9 cellular contexts compared by ENCODE assay signal in the genomic region with DNA sequence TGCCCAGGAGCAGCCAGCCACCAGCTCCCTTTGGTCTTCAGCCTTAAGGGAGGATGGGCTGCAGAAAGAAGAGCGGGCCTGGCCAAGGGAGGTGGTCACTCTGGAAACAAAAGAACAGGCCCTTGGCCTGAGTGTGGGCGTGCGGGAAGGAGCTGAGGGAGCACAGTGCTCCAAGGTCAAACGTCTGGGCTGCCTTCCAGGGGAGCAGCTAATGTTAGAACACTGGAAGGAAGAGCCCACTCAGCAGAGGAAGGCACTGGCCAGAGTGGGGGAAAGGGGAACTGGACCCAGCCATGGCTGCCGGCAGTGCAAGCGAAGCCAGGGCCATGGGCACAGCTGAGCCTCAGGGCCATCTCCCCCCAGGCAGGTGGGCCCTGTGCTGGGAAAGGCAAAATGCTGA. TPM values are rescaled to one million over a fixed set of nuclear protein-coding genes. Genes with fewer than 3 reads are reported as not detected.
DNase-seq lines count a peak whose midpoint lies in the region; ATAC-seq, FAIRE-seq and TF ChIP-seq lines count a peak whose summit lies in the region.
"Had no signal": no experiment of that assay in that cellular context is flagged by ENCODE, and none has a peak within 500 bp of the region (broad histone marks: within the 10 kb centered on the region; RNA-seq: fewer than 3 reads in every experiment).

No MANE protein-coding gene starts in this region.

- peak overlapping the region; percentile 84 to 97 (median 91) for H3K4me2 ChIP-seq in BLaER1 treated with 17β-estradiol and CSF1 and Interleukin-3, amounts not matched to agents 10 nM and 100 nM

- H3K36me3 Mint-ChIP-seq in activated T-helper 2 cell treated with anti-CD3 and anti-CD28 coated beads, Interferon-gamma antibody, Interleukin-2, Interleukin-4, amounts not matched to agents 10 μg/mL and 5 μg/mL and 100 μg/mL, durations not matched to agents 14 hours and 24 hours and 36 hours (ENCODE audit: low read depth): peaks cover 68% of the 10 kb centered on the region

- no peaks in the 10 kb centered on the region for H3K9me3 Mint-ChIP-seq in activated T-helper 2 cell treated with anti-CD3 and anti-CD28 coated beads, Interferon-gamma antibody, Interleukin-2, Interleukin-4, amounts not matched to agents 10 μg/mL and 5 μg/mL and 100 μg/mL, durations not matched to agents 14 hours and 24 hours and 36 hours

- H3K9ac ChIP-seq in BLaER1 treated with 17β-estradiol and CSF1 and Interleukin-3, amounts not matched to agents 10 nM and 100 nM: peak overlapping the region; percentile 55 to 79 (median 64); a peak in 21 of 22 replicates

- H3K27ac Mint-ChIP-seq in activated T-helper 2 cell treated with anti-CD3 and anti-CD28 coated beads, Interferon-gamma antibody, Interleukin-2, Interleukin-4, amounts not matched to agents 10 μg/mL and 5 μg/mL and 100 μg/mL, durations not matched to agents 14 hours and 24 hours and 36 hours: peak overlapping the region; percentile 96

- no peak overlapping the region for H3K4me3 Mint-ChIP-seq in activated T-helper 2 cell treated with anti-CD3 and anti-CD28 coated beads, Interferon-gamma antibody, Interleukin-2, Interleukin-4, amounts not matched to agents 10 μg/mL and 5 μg/mL and 100 μg/mL, durations not matched to agents 14 hours and 24 hours and 36 hours (ENCODE audit: low read depth)

- H3K27ac ChIP-seq in BLaER1 treated with 17β-estradiol and CSF1 and Interleukin-3, amounts not matched to agents 10 nM and 100 nM: peak overlapping the region; percentile 61 to 88 (median 83)
- peak overlapping the region in 3 of 4 donors; percentile 45 to 66 (median 51) for H3K27ac ChIP-seq in pancreas
- H3K27ac ChIP-seq: SJSA1 had no signal

- WGBS in pancreas, 2 donors: 15 to 18% methylated on average over 6 of the region's 6 CpGs

- H3K4me1 ChIP-seq in BLaER1 treated with 17β-estradiol and CSF1 and Interleukin-3, amounts not matched to agents 10 nM and 100 nM: peaks cover 100% of the 10 kb centered on the region in 10 experiments
- H3K4me1 ChIP-seq in pancreas: peaks cover 31 to 38% (median 34%) of the 10 kb centered on the region in 3 donors
- H3K4me1 ChIP-seq: SJSA1 had no signal

- ATAC-seq in Right ventricle myocardium inferior (peak; percentile 86), pancreas (peak; percentile 81 to 84 (median 82)), HG03095 (IDR thresholded peaks at IDR 0.05; ENCODE audit: unreplicated experiment) (no peak), HG03159 (IDR thresholded peaks at IDR 0.05; ENCODE audit: unreplicated experiment) (no peak)

- FAIRE-seq in pancreas (lab: Jason Lieb, UNC): no peak

- H3K36me3 ChIP-seq in BLaER1 treated with 17β-estradiol and CSF1 and Interleukin-3, amounts not matched to agents 10 nM and 100 nM: peaks cover 9 to 53% (median 31%) of the 10 kb centered on the region in 11 experiments; a peak in 17 of 22 replicates
- peaks cover 0 to 6% (median 0%) of the 10 kb centered on the region in 3 donors for H3K36me3 ChIP-seq in pancreas

- intact Hi-C loops in activated T-helper 2 cell treated with anti-CD3 and anti-CD28 coated beads, Interferon-gamma antibody, Interleukin-2, Interleukin-4, amounts not matched to agents 10 μg/mL and 5 μg/mL and 100 μg/mL, durations not matched to agents 14 hours and 24 hours and 36 hours (cut with micrococcal nuclease): no loop called here
- intact Hi-C loops in Right ventricle myocardium inferior (cut with DNase I) (loop anchor here (2.0 kb wide), 2 partner anchors 21 to 59 kb away; no protein-coding TSS in a partner anchor), pancreas (cut with DNase I) (no loop called here)

- no peak overlapping the region; a peak in 1 of 20 replicates for H3K4me3 ChIP-seq in BLaER1 treated with 17β-estradiol and CSF1 and Interleukin-3, amounts not matched to agents 10 nM and 100 nM
- H3K4me3 ChIP-seq in pancreas: no peak overlapping the region
- H3K4me3 ChIP-seq: SJSA1 had no signal

- H3K9me3 ChIP-seq in BLaER1 treated with 17β-estradiol and CSF1 and Interleukin-3, amounts not matched to agents 10 nM and 100 nM (replicated peaks in 1 of 11): no peaks in the 10 kb centered on the region
- no peaks in the 10 kb centered on the region for H3K9me3 ChIP-seq in pancreas
- H3K9me3 ChIP-seq: SJSA1 had no signal

- no peak for TF ChIP-seq CTCF in pancreas (IDR thresholded peaks at IDR 0.05)

- no peaks in the 10 kb centered on the region for H3K27me3 Mint-ChIP-seq in activated T-helper 2 cell treated with anti-CD3 and anti-CD28 coated beads, Interferon-gamma antibody, Interleukin-2, Interleukin-4, amounts not matched to agents 10 μg/mL and 5 μg/mL and 100 μg/mL, durations not matched to agents 14 hours and 24 hours and 36 hours (ENCODE audit: low read depth)

- no peaks in the 10 kb centered on the region for H3K27me3 ChIP-seq in BLaER1 treated with 17β-estradiol and CSF1 and Interleukin-3, amounts not matched to agents 10 nM and 100 nM
- H3K27me3 ChIP-seq in pancreas: no peaks in the 10 kb centered on the region
- H3K27me3 ChIP-seq: SJSA1 had no signal

- no peak for DNase-seq in activated T-helper 2 cell treated with anti-CD3 and anti-CD28 coated beads, Interferon-gamma antibody, Interleukin-2, Interleukin-4, amounts not matched to agents 10 μg/mL and 5 μg/mL and 100 μg/mL, durations not matched to agents 14 hours and 24 hours and 36 hours (ENCODE audit: low spot score)
- peak; percentile 95 for DNase-seq in Right ventricle myocardium inferior (ENCODE audit: missing footprints)
- DNase-seq in pancreas: peak; percentile 74 to 90 (median 82)
- DNase-seq in stimulated activated CD4-positive, alpha-beta T cell treated with anti-CD3 and anti-CD28 coated beads, Interleukin-4, amount 100 ng/mL, for 4 hours: no peak
- no peak for DNase-seq in SIG-M5 treated with dmso at 0.1 percent for 504 hours (lab: John Stamatoyannopoulos, UW; ENCODE audit: unreplicated experiment)

- H4K20me1 ChIP-seq in BLaER1 treated with 17β-estradiol and CSF1 and Interleukin-3, amounts not matched to agents 10 nM and 100 nM: peaks cover 0 to 78% (median 39%) of the 10 kb centered on the region in 11 experiments; a peak in 11 of 22 replicates

- H3K4me1 Mint-ChIP-seq in activated T-helper 2 cell treated with anti-CD3 and anti-CD28 coated beads, Interferon-gamma antibody, Interleukin-2, Interleukin-4, amounts not matched to agents 10 μg/mL and 5 μg/mL and 100 μg/mL, durations not matched to agents 14 hours and 24 hours and 36 hours (ENCODE audit: low read depth): peaks cover 85% of the 10 kb centered on the region

RNA-seq across cellular contexts. Expression of a gene that starts 42.7 kb away (rescaled TPM):
- 18.1 and 19.3 TPM in 2 replicates for total RNA-seq in activated T-helper 2 cell treated with anti-CD3 and anti-CD28 coated beads, Interferon-gamma antibody, Interleukin-2, Interleukin-4, amounts not matched to agents 10 μg/mL and 5 μg/mL and 100 μg/mL, durations not matched to agents 14 hours and 24 hours and 36 hours
- total RNA-seq in Right ventricle myocardium inferior (41.2 TPM), pancreas (10 to 100 TPM in 1 of 6 donors, 1 to 10 TPM in 5; 6.5 to 16.4 (median 8.5) TPM)
- 1 to 10 TPM; 5.3 to 9.7 TPM for polyA plus RNA-seq in pancreas

Comparison
In these comparisons a context has a peak if more than half of its experiments do, and no peak if none do; other contexts are left out.
1. DNase-seq: peak in Right ventricle myocardium inferior (single experiment) and pancreas (6 of 6); none in activated T-helper 2 cell treated with anti-CD3 and anti-CD28 coated beads, Interferon-gamma antibody, Interleukin-2, Interleukin-4, amounts not matched to agents 10 μg/mL and 5 μg/mL and 100 μg/mL, durations not matched to agents 14 hours and 24 hours and 36 hours (single experiment), stimulated activated CD4-positive, alpha-beta T cell treated with anti-CD3 and anti-CD28 coated beads, Interleukin-4, amount 100 ng/mL, for 4 hours (0 of 2) and SIG-M5 treated with dmso at 0.1 percent for 504 hours (single experiment).
2. ATAC-seq: peak in Right ventricle myocardium inferior (single experiment) and pancreas (4 of 4); none in HG03095 (single experiment) and HG03159 (single experiment).